In genomic region chr10:11714750-11715365, GRCh38 we compare ENCODE assay signal across 1 cellular context.
TF ChIP-seq lines count a peak whose summit lies in the region.

No MANE protein-coding gene starts in this region.

TF ChIP-seq in HepG2, 621 proteins besides CTCF, POLR2A, EP300 and RAD21 (continued from another document and continues in another):
- TF ChIP-seq ZNF713 (CRISPR knock-in tag; IDR thresholded peaks at IDR 0.05) (0 out of 2 replicates have a peak, but pooled peaks have one; percentile 30), LCORL (IDR thresholded peaks at IDR 0.05) (no peak), LCORL (CRISPR knock-in tag; IDR thresholded peaks at IDR 0.05) (0 out of 2 replicates have a peak, but pooled peaks have one; percentile 25), GFI1 (CRISPR knock-in tag; IDR thresholded peaks at IDR 0.05; ENCODE audit: borderline replicate concordance) (peak; percentile 67), NFKB2 (CRISPR knock-in tag; IDR thresholded peaks at IDR 0.05; ENCODE audit: borderline replicate concordance) (peak; percentile 46; the same call in 1 of the 2 replicates), PAXIP1 (CRISPR knock-in tag; conservative IDR thresholded peaks at IDR 0.05) (peak; percentile 89), ZNF788 (CRISPR knock-in tag; IDR thresholded peaks at IDR 0.05; ENCODE audit: borderline replicate concordance) (peak; percentile 23; the same call in 1 of the 2 replicates), ZNF749 (CRISPR knock-in tag; IDR thresholded peaks at IDR 0.05; ENCODE audit: borderline replicate concordance) (no peak), ZNF121 (CRISPR knock-in tag; IDR thresholded peaks at IDR 0.05) (peak; percentile 80), HOXA3 (CRISPR knock-in tag; IDR thresholded peaks at IDR 0.05) (peak; percentile 84), ZMYM2 (CRISPR knock-in tag; IDR thresholded peaks at IDR 0.05) (peak; percentile 93), HNRNPH1 (optimal IDR thresholded peaks at IDR 0.05; ENCODE audit: low read depth, low read length) (no peak), MTA3 (CRISPR knock-in tag; IDR thresholded peaks at IDR 0.05) (no peak), RELA (CRISPR knock-in tag; IDR thresholded peaks at IDR 0.05) (no peak), TBL1XR1 (IDR thresholded peaks at IDR 0.05; ENCODE audit: borderline replicate concordance, low read length, partially characterized antibody) (peak; percentile 50), NR2F2 (IDR thresholded peaks at IDR 0.05; ENCODE audit: borderline replicate concordance, low read depth) (peak; percentile 38; the same call in 1 of the 2 replicates), ARNTL (CRISPR knock-in tag; IDR thresholded peaks at IDR 0.05) (peak; percentile 46; the same call in 1 of the 2 replicates), ZFY (CRISPR knock-in tag; IDR thresholded peaks at IDR 0.05) (peak; percentile 26; the same call in 1 of the 2 replicates), NR2F6 (IDR thresholded peaks at IDR 0.05) (peak; percentile 60), NR2F6 (CRISPR knock-in tag; IDR thresholded peaks at IDR 0.05) (peak; percentile 63), KDM3A (CRISPR knock-in tag; IDR thresholded peaks at IDR 0.05; ENCODE audit: low read depth) (0 out of 2 replicates have a peak, but pooled peaks have one; percentile 29), SOX13 (IDR thresholded peaks at IDR 0.05) (no peak), SOX13 (CRISPR knock-in tag; conservative IDR thresholded peaks at IDR 0.05 in 1 of 2, IDR thresholded peaks at IDR 0.05 in 1 of 2) (peak in 1 of 2 experiments; percentile 52; a peak in 1 of 4 replicates), STAT5B (CRISPR knock-in tag; IDR thresholded peaks at IDR 0.05) (no peak), SKI (IDR thresholded peaks at IDR 0.05; ENCODE audit: partially characterized antibody) (peak; percentile 83), KAT7 (CRISPR knock-in tag; IDR thresholded peaks at IDR 0.05; ENCODE audit: borderline replicate concordance) (peak; percentile 28; the same call in 1 of the 2 replicates), SP5 (CRISPR knock-in tag; IDR thresholded peaks at IDR 0.05; ENCODE audit: borderline replicate concordance, low read depth) (peak; percentile 93), SALL1 (CRISPR knock-in tag; IDR thresholded peaks at IDR 0.05) (peak; percentile 87), XBP1 (CRISPR knock-in tag; IDR thresholded peaks at IDR 0.05) (no peak), CCDC6 (CRISPR knock-in tag; IDR thresholded peaks at IDR 0.05) (no peak), POLR2AphosphoS5 (IDR thresholded peaks at IDR 0.05; ENCODE audit: low read depth, low read length) (0 out of 2 replicates have a peak, but pooled peaks have one; percentile 36), BCL6 (CRISPR knock-in tag; IDR thresholded peaks at IDR 0.05) (peak; percentile 65), MYPOP (CRISPR knock-in tag; IDR thresholded peaks at IDR 0.05) (0 out of 2 replicates have a peak, but pooled peaks have one; percentile 38), PITX1 (CRISPR knock-in tag; IDR thresholded peaks at IDR 0.05) (peak; percentile 60; the same call in 1 of the 2 replicates), PATZ1 (CRISPR knock-in tag; IDR thresholded peaks at IDR 0.05) (peak; percentile 50; the same call in 1 of the 2 replicates), ZNF362 (CRISPR knock-in tag; IDR thresholded peaks at IDR 0.05; ENCODE audit: borderline replicate concordance) (peak; percentile 67; the same call in 1 of the 2 replicates), CENPX (CRISPR knock-in tag; IDR thresholded peaks at IDR 0.05) (no peak), HNF4A (CRISPR knock-in tag; IDR thresholded peaks at IDR 0.05) (peak; percentile 88), ETV5 (CRISPR knock-in tag; IDR thresholded peaks at IDR 0.05; ENCODE audit: borderline replicate concordance) (peak; percentile 47; the same call in 1 of the 2 replicates), ZNF503 (CRISPR knock-in tag; IDR thresholded peaks at IDR 0.05) (peak; percentile 71; the same call in 1 of the 2 replicates), ARNT2 (CRISPR knock-in tag; IDR thresholded peaks at IDR 0.05; ENCODE audit: low read depth) (peak; percentile 54; the same call in 1 of the 2 replicates), TFDP2 (CRISPR knock-in tag; IDR thresholded peaks at IDR 0.05) (peak; percentile 30; the same call in 1 of the 2 replicates), ZBTB10 (CRISPR knock-in tag; IDR thresholded peaks at IDR 0.05; ENCODE audit: borderline replicate concordance) (peak; percentile 77; the same call in 1 of the 2 replicates), ONECUT2 (CRISPR knock-in tag; IDR thresholded peaks at IDR 0.05) (peak; percentile 93), HIC2 (CRISPR knock-in tag; IDR thresholded peaks at IDR 0.05; ENCODE audit: low read depth) (peak; percentile 34; the same call in 1 of the 2 replicates), CBFB (CRISPR knock-in tag; IDR thresholded peaks at IDR 0.05) (no peak), ZSCAN21 (CRISPR knock-in tag; IDR thresholded peaks at IDR 0.05; ENCODE audit: borderline replicate concordance) (no peak), MYC (CRISPR knock-in tag; IDR thresholded peaks at IDR 0.05; ENCODE audit: borderline replicate concordance) (peak; percentile 57; the same call in 1 of the 2 replicates), SAP130 (CRISPR knock-in tag; IDR thresholded peaks at IDR 0.05; ENCODE audit: low read depth) (peak; percentile 44; the same call in 1 of the 2 replicates), ZFP90 (CRISPR knock-in tag; IDR thresholded peaks at IDR 0.05; ENCODE audit: borderline replicate concordance) (peak; percentile 71; the same call in 1 of the 2 replicates), ERF (CRISPR knock-in tag; IDR thresholded peaks at IDR 0.05) (peak; percentile 29; the same call in 1 of the 2 replicates), HNF4G (IDR thresholded peaks at IDR 0.05; ENCODE audit: borderline replicate concordance, low read depth, low read length) (peak; percentile 56; the same call in 1 of the 2 replicates), HNF4G (CRISPR knock-in tag; IDR thresholded peaks at IDR 0.05; ENCODE audit: borderline replicate concordance, low read depth) (0 out of 2 replicates have a peak, but pooled peaks have one; percentile 47), FOSL2 (CRISPR knock-in tag; IDR thresholded peaks at IDR 0.05) (peak; percentile 19; the same call in 1 of the 2 replicates), PHF21A (CRISPR knock-in tag; IDR thresholded peaks at IDR 0.05) (0 out of 2 replicates have a peak, but pooled peaks have one; percentile 44), FOXO1 (CRISPR knock-in tag; IDR thresholded peaks at IDR 0.05) (0 out of 2 replicates have a peak, but pooled peaks have one; percentile 43)
